Comparison of ENCODE assay signal across 22 cellular contexts in the genomic region with DNA sequence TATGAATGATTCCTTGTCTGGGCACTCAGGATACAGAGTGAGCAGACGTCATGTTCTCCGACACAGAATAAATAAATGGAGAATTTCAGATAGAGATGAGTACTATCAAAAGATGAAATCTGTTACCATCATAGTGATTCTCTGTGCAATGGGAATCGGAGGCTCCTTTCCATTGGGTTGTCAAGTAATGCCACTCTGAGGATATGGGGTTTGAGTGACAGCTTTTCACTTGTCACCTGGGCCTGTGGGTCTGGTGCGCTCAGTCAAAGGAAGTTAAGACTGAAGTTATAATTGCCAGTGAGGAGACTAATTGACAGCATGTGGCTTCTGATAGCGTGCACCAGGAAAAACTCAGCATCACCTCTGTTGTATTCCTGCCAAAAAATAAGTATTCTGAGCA.
"Had no signal": no experiment of that assay in that cellular context is flagged by ENCODE, and none has a peak within 500 bp of the region (broad histone marks: within the 10 kb centered on the region; RNA-seq: fewer than 3 reads in every experiment).

No MANE protein-coding gene starts in this region.

- H3K27me3 Mint-ChIP-seq: activated CD4-positive, alpha-beta memory T cell treated with anti-CD3 and anti-CD28 coated beads for 36 hours; activated CD4-positive, alpha-beta T cell treated with anti-CD3 and anti-CD28 coated beads, Interleukin-2, amount 10 ng/mL, durations not matched to agents 7 days and 5 days; T-helper 17 cell had no signal

- H3K36me3 ChIP-seq: MG63 had no signal

- H2AFZ ChIP-seq: PC-9 had no signal

- H3K36me3 Mint-ChIP-seq: activated CD4-positive, alpha-beta memory T cell treated with anti-CD3 and anti-CD28 coated beads for 36 hours; activated naive CD8-positive, alpha-beta T cell had no signal

- H3K4me2 ChIP-seq: PC-9 had no signal

- DNase-seq: activated CD4-positive, alpha-beta memory T cell treated with anti-CD3 and anti-CD28 coated beads for 36 hours; activated CD4-positive, alpha-beta T cell treated with anti-CD3 and anti-CD28 coated beads, Interleukin-2, amount 10 ng/mL, durations not matched to agents 7 days and 5 days; activated CD4-positive, CD25-positive, alpha-beta regulatory T cell; activated CD8-positive, alpha-beta memory T cell treated with anti-CD3 and anti-CD28 coated beads for 24 hours; activated gamma-delta T cell; activated naive CD4-positive, alpha-beta T cell treated with anti-CD3 and anti-CD28 coated beads for 36 hours; activated T-cell treated with anti-CD3 and anti-CD28 coated beads, Interleukin-2, amount 50 U/mL, for 4 hours; cerebellar nuclear complex; MG63; MV-4-11; NCI-H1092 treated with DMSO at 0.1 percent for 48 hours; NCI-H1436 treated with DMSO at 0.1 percent for 48 hours; NCI-H1930; NCI-H226; NCI-H510A; NCI-H69; NK-92 treated with Interleukin-12 subunit alpha and Interleukin-12 subunit beta, amount 100 ng/mL, for 24 hours; PC-9; SIG-M5; T-helper 17 cell; T-helper 9 cell had no signal

- H3K4me3 ChIP-seq: MG63, PC-9 had no signal

- H3K9me3 Mint-ChIP-seq: activated CD4-positive, alpha-beta memory T cell treated with anti-CD3 and anti-CD28 coated beads for 36 hours; activated CD4-positive, alpha-beta T cell treated with anti-CD3 and anti-CD28 coated beads, Interleukin-2, amount 10 ng/mL, durations not matched to agents 7 days and 5 days; activated naive CD4-positive, alpha-beta T cell treated with anti-CD3 and anti-CD28 coated beads for 36 hours had no signal

- H3K4me1 Mint-ChIP-seq: activated CD4-positive, alpha-beta T cell treated with anti-CD3 and anti-CD28 coated beads, Interleukin-2, amount 10 ng/mL, durations not matched to agents 7 days and 5 days; T-helper 17 cell had no signal

- H3K27me3 ChIP-seq: MG63 had no signal

- H3K27ac Mint-ChIP-seq: activated CD4-positive, alpha-beta memory T cell treated with anti-CD3 and anti-CD28 coated beads for 36 hours; activated CD4-positive, alpha-beta T cell treated with anti-CD3 and anti-CD28 coated beads, Interleukin-2, amount 10 ng/mL, durations not matched to agents 7 days and 5 days; activated naive CD4-positive, alpha-beta T cell treated with anti-CD3 and anti-CD28 coated beads for 36 hours; activated naive CD8-positive, alpha-beta T cell; T-helper 17 cell had no signal

- H3K27ac ChIP-seq: PC-9 had no signal

- H3K4me3 Mint-ChIP-seq: activated CD4-positive, alpha-beta memory T cell treated with anti-CD3 and anti-CD28 coated beads for 36 hours; activated CD4-positive, alpha-beta T cell treated with anti-CD3 and anti-CD28 coated beads, Interleukin-2, amount 10 ng/mL, durations not matched to agents 7 days and 5 days; activated naive CD4-positive, alpha-beta T cell treated with anti-CD3 and anti-CD28 coated beads for 36 hours; activated naive CD8-positive, alpha-beta T cell; activated T-cell treated with anti-CD3 and anti-CD28 coated beads, Interleukin-2, amount 50 U/mL, for 4 hours had no signal

- H3K9me3 ChIP-seq: MG63 had no signal

- ATAC-seq: activated T-cell treated with anti-CD3 and anti-CD28 coated beads, Interleukin-2, amount 50 U/mL, for 4 hours; T-helper 17 cell had no signal
